ENCODE assay signal across 8 cellular contexts in the genomic region with DNA sequence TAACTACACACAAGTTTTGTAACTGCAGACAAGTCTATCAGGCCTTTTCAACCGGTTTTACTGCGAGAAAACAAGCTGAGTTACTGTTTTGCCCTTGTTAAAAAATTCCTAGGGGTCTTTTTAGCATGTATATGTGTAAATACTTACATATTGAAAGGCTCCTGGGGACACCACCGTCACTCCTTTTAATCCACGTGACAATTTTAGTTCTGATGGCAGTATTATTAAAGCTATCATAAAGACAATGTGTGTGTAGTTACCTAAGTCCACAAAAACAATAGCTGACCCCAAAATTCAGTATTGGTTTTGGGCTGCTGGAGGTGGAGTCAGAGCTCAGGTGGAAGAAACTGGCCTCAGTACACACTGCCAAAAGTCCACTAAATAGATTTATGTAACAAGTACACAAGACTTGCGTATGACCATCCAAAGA. TPM values are rescaled to one million over a fixed set of nuclear protein-coding genes. Genes with fewer than 3 reads are reported as not detected.
DNase-seq lines count a peak whose midpoint lies in the region; TF ChIP-seq lines count a peak whose summit lies in the region.

No MANE protein-coding gene starts in this region.

- peaks cover 39% of the 10 kb centered on the region for H3K4me1 Mint-ChIP-seq in T-helper 2 cell treated with Interferon-gamma antibody and Interleukin-4, amounts not matched to agents 5 μg/mL and 100 μg/mL, for 36 hours (ENCODE audit: low read depth)

- peak overlapping the region; percentile 90 for H3K4me3 Mint-ChIP-seq in T-helper 2 cell treated with Interferon-gamma antibody and Interleukin-4, amounts not matched to agents 5 μg/mL and 100 μg/mL, for 36 hours

- no peaks in the 10 kb centered on the region for H3K36me3 ChIP-seq in transverse colon

- H3K27me3 Mint-ChIP-seq in T-helper 2 cell treated with Interferon-gamma antibody and Interleukin-4, amounts not matched to agents 5 μg/mL and 100 μg/mL, for 36 hours (ENCODE audit: low read depth), result no peaks in the 10 kb centered on the region

- no peak for TF ChIP-seq EP300 in transverse colon (IDR thresholded peaks at IDR 0.05; ENCODE audit: low read depth)

- TF ChIP-seq CTCF in fibroblast of villous mesenchyme (IDR thresholded peaks at IDR 0.05; ENCODE audit: insufficient read depth, low read depth, low read length) (no peak), transverse colon (IDR thresholded peaks at IDR 0.05) (no peak), GM10266 (IDR thresholded peaks at IDR 0.05; ENCODE audit: control insufficient read depth, insufficient read depth, low read depth, missing control alignments) (no peak)

- no peaks in the 10 kb centered on the region for H3K27me3 ChIP-seq in transverse colon

- H3K9me3 Mint-ChIP-seq in T-helper 2 cell treated with Interferon-gamma antibody and Interleukin-4, amounts not matched to agents 5 μg/mL and 100 μg/mL, for 36 hours, result no peaks in the 10 kb centered on the region

- H3K27ac ChIP-seq in transverse colon, result peak overlapping the region; percentile 94 to 98 (median 96)

- no peak for TF ChIP-seq POLR2A in transverse colon (IDR thresholded peaks at IDR 0.05)

- H3K36me3 Mint-ChIP-seq in T-helper 2 cell treated with Interferon-gamma antibody and Interleukin-4, amounts not matched to agents 5 μg/mL and 100 μg/mL, for 36 hours (ENCODE audit: low read depth), result no peaks in the 10 kb centered on the region

- in situ Hi-C loops in transverse colon (cut with MboI; ENCODE audit: low pct_ligation_motif_present in 1 of 4, low pct_unique_long_range_greater_than_20kb in 1 of 4, low sequenced_read_pairs in 3 of 4), result loop anchor here in 3 of 4 donors (25.0 kb wide), 2 partner anchors 1091 to 1766 kb away; a partner anchor contains a TSS

- 28 to 35% methylated on average over 5 of the region's 5 CpGs for WGBS in transverse colon (ENCODE audit: low coverage in 1 of 2), 2 donors

- H3K27ac Mint-ChIP-seq in T-helper 2 cell treated with Interferon-gamma antibody and Interleukin-4, amounts not matched to agents 5 μg/mL and 100 μg/mL, for 36 hours, result peak overlapping the region; percentile 99

- peak overlapping the region; percentile 69 for H3K4me3 ChIP-seq in fibroblast of villous mesenchyme (ENCODE audit: low read depth, low read length)
- peak overlapping the region in 2 of 4 donors; percentile 42 to 55 for H3K4me3 ChIP-seq in transverse colon

- no peaks in the 10 kb centered on the region for H3K9me3 ChIP-seq in transverse colon

- DNase-seq in stimulated activated CD4-positive, alpha-beta T cell treated with anti-CD3 and anti-CD28 coated beads, Interleukin-15, amount 100 ng/mL, for 24 hours, result peak; percentile 27
- no peak for DNase-seq in stimulated activated CD4-positive, alpha-beta T cell treated with anti-CD3 and anti-CD28 coated beads, Interleukin-4, amount 100 ng/mL, for 4 hours
- no peak for DNase-seq in T-helper 2 cell treated with Interferon-gamma antibody and Interleukin-4, amounts not matched to agents 5 μg/mL and 100 μg/mL, for 36 hours (ENCODE audit: low spot score)
- no peak for DNase-seq in fibroblast of villous mesenchyme (ENCODE audit: low read depth)
- no peak for DNase-seq in transverse colon
- no peak for DNase-seq in inferior parietal cortex (ENCODE audit: extremely low spot score)
- no peak for DNase-seq in effector CD4-positive, alpha-beta T cell
- no peak for DNase-seq in GM10266 (ENCODE audit: extremely low spot score)

- intact Hi-C loops in transverse colon (cut with DNase I; ENCODE audit: low total_unique reads), result no loop called here

- peaks cover 0 to 22% (median 13%) of the 10 kb centered on the region in 4 donors for H3K4me1 ChIP-seq in transverse colon

RNA-seq across cellular contexts. Expression of a gene that starts 41.3 kb away (rescaled TPM):
- 7.4 and 15.5 TPM in 2 replicates for total RNA-seq in fibroblast of villous mesenchyme
- 1 to 10 TPM; 1.6 to 7.8 (median 5.0) TPM for total RNA-seq in transverse colon
